ENCODE assay signal across 1 cellular context in genomic region chr17:17476865-17477467, GRCh38.
TF ChIP-seq lines count a peak whose summit lies in the region.

A gene with protein sequence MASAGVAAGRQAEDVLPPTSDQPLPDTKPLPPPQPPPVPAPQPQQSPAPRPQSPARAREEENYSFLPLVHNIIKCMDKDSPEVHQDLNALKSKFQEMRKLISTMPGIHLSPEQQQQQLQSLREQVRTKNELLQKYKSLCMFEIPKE (plus strand): TSS chr17:17477000. CDS start chr17:17477042, 42 bp downstream.

TF ChIP-seq in K562, 482 proteins besides CTCF, POLR2A, EP300 and RAD21 (continued from another document and continues in another):
- TF ChIP-seq, protein P1, sequence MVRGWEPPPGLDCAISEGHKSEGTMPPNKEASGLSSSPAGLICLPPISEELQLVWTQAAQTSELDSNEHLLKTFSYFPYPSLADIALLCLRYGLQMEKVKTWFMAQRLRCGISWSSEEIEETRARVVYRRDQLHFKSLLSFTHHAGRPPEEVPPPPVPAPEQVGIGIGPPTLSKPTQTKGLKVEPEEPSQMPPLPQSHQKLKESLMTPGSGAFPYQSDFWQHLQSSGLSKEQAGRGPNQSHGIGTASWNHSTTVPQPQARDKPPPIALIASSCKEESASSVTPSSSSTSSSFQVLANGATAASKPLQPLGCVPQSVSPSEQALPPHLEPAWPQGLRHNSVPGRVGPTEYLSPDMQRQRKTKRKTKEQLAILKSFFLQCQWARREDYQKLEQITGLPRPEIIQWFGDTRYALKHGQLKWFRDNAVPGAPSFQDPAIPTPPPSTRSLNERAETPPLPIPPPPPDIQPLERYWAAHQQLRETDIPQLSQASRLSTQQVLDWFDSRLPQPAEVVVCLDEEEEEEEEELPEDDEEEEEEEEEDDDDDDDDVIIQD (CRISPR knock-in tag; IDR thresholded peaks at IDR 0.05) = no peak
- TF ChIP-seq PHF21A (IDR thresholded peaks at IDR 0.05; ENCODE audit: borderline replicate concordance, low read depth) (no peak), PREB (CRISPR knock-in tag; IDR thresholded peaks at IDR 0.05) (no peak), DMBX1 (CRISPR knock-in tag; IDR thresholded peaks at IDR 0.05; ENCODE audit: borderline replicate concordance) (no peak), CREBBP (IDR thresholded peaks at IDR 0.05; ENCODE audit: low read depth, low read length) (no peak), KDM5B (IDR thresholded peaks at IDR 0.05; ENCODE audit: insufficient replicate concordance, low read depth, low read length) (peak; percentile 66), MED1 (CRISPR knock-in tag; IDR thresholded peaks at IDR 0.05; ENCODE audit: borderline replicate concordance) (no peak), SNIP1 (IDR thresholded peaks at IDR 0.05; ENCODE audit: low read depth) (no peak), MBD2 (IDR thresholded peaks at IDR 0.05; ENCODE audit: borderline replicate concordance, low read depth) (peak; percentile 70; the same call in 1 of the 2 replicates), KAT7 (CRISPR knock-in tag; IDR thresholded peaks at IDR 0.05; ENCODE audit: borderline replicate concordance) (no peak), ZNF121 (CRISPR knock-in tag; conservative IDR thresholded peaks at IDR 0.05) (no peak), SMARCA4 (IDR thresholded peaks at IDR 0.05) (no peak), HDAC1 (IDR thresholded peaks at IDR 0.05) (peak in 1 of 2 experiments; percentile 81; a peak in 2 of 4 replicates), TSC22D4 (tag; IDR thresholded peaks at IDR 0.05) (no peak), PHF8 (IDR thresholded peaks at IDR 0.05; ENCODE audit: borderline replicate concordance, low read length) (peak; percentile 92; the same call in 1 of the 2 replicates), BMI1 (IDR thresholded peaks at IDR 0.05; ENCODE audit: low read length) (peak; percentile 48; the same call in 1 of the 2 replicates), CREB1 (IDR thresholded peaks at IDR 0.05) (peak; percentile 97), CREB1 (CRISPR knock-in tag; IDR thresholded peaks at IDR 0.05) (peak; percentile 98), MYC (IDR thresholded peaks at IDR 0.05; ENCODE audit: low read depth, low read length) (peak; percentile 66), MYC (CRISPR knock-in tag; IDR thresholded peaks at IDR 0.05; ENCODE audit: borderline replicate concordance, low read depth) (no peak), VEZF1 (CRISPR knock-in tag; IDR thresholded peaks at IDR 0.05) (peak; percentile 95), CBX5 (IDR thresholded peaks at IDR 0.05; ENCODE audit: borderline replicate concordance, low read depth) (no peak), HCFC1 (IDR thresholded peaks at IDR 0.05; ENCODE audit: low read depth, low read length) (peak; percentile 83), NFIC (IDR thresholded peaks at IDR 0.05) (peak; percentile 29; the same call in 1 of the 2 replicates), NRF1 (conservative IDR thresholded peaks at IDR 0.05 in 1 of 2, IDR thresholded peaks at IDR 0.05 in 1 of 2) (peak; percentile 88 to 90), HINFP (tag; conservative IDR thresholded peaks at IDR 0.05; ENCODE audit: low read depth) (no peak), NFXL1 (CRISPR knock-in tag; IDR thresholded peaks at IDR 0.05) (no peak), DIDO1 (tag; IDR thresholded peaks at IDR 0.05; ENCODE audit: low read depth) (0 out of 2 replicates have a peak, but pooled peaks have one; percentile 41), SUPT5H (IDR thresholded peaks at IDR 0.05) (peak; percentile 74), MAZ (CRISPR knock-in tag; conservative IDR thresholded peaks at IDR 0.05 in 1 of 2, IDR thresholded peaks at IDR 0.05 in 1 of 2) (peak; percentile 93 to 97), RB1 (IDR thresholded peaks at IDR 0.05; ENCODE audit: low read depth) (peak; percentile 91), ZNF707 (CRISPR knock-in tag; conservative IDR thresholded peaks at IDR 0.05) (no peak), ARID1B (IDR thresholded peaks at IDR 0.05) (no peak), GABPB2 (CRISPR knock-in tag; conservative IDR thresholded peaks at IDR 0.05) (no peak), FOXP4 (CRISPR knock-in tag; IDR thresholded peaks at IDR 0.05; ENCODE audit: borderline replicate concordance) (no peak), HDAC3 (IDR thresholded peaks at IDR 0.05; ENCODE audit: borderline replicate concordance, partially characterized antibody) (no peak)
- TF ChIP-seq, protein P2, sequence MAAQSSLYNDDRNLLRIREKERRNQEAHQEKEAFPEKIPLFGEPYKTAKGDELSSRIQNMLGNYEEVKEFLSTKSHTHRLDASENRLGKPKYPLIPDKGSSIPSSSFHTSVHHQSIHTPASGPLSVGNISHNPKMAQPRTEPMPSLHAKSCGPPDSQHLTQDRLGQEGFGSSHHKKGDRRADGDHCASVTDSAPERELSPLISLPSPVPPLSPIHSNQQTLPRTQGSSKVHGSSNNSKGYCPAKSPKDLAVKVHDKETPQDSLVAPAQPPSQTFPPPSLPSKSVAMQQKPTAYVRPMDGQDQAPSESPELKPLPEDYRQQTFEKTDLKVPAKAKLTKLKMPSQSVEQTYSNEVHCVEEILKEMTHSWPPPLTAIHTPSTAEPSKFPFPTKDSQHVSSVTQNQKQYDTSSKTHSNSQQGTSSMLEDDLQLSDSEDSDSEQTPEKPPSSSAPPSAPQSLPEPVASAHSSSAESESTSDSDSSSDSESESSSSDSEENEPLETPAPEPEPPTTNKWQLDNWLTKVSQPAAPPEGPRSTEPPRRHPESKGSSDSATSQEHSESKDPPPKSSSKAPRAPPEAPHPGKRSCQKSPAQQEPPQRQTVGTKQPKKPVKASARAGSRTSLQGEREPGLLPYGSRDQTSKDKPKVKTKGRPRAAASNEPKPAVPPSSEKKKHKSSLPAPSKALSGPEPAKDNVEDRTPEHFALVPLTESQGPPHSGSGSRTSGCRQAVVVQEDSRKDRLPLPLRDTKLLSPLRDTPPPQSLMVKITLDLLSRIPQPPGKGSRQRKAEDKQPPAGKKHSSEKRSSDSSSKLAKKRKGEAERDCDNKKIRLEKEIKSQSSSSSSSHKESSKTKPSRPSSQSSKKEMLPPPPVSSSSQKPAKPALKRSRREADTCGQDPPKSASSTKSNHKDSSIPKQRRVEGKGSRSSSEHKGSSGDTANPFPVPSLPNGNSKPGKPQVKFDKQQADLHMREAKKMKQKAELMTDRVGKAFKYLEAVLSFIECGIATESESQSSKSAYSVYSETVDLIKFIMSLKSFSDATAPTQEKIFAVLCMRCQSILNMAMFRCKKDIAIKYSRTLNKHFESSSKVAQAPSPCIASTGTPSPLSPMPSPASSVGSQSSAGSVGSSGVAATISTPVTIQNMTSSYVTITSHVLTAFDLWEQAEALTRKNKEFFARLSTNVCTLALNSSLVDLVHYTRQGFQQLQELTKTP (IDR thresholded peaks at IDR 0.05; ENCODE audit: low read depth in 1 of 2, partially characterized antibody in 2 of 2) = no peak
- TF ChIP-seq, protein P3, sequence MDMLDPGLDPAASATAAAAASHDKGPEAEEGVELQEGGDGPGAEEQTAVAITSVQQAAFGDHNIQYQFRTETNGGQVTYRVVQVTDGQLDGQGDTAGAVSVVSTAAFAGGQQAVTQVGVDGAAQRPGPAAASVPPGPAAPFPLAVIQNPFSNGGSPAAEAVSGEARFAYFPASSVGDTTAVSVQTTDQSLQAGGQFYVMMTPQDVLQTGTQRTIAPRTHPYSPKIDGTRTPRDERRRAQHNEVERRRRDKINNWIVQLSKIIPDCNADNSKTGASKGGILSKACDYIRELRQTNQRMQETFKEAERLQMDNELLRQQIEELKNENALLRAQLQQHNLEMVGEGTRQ (CRISPR knock-in tag; IDR thresholded peaks at IDR 0.05) = no peak
- TF ChIP-seq, protein P4, sequence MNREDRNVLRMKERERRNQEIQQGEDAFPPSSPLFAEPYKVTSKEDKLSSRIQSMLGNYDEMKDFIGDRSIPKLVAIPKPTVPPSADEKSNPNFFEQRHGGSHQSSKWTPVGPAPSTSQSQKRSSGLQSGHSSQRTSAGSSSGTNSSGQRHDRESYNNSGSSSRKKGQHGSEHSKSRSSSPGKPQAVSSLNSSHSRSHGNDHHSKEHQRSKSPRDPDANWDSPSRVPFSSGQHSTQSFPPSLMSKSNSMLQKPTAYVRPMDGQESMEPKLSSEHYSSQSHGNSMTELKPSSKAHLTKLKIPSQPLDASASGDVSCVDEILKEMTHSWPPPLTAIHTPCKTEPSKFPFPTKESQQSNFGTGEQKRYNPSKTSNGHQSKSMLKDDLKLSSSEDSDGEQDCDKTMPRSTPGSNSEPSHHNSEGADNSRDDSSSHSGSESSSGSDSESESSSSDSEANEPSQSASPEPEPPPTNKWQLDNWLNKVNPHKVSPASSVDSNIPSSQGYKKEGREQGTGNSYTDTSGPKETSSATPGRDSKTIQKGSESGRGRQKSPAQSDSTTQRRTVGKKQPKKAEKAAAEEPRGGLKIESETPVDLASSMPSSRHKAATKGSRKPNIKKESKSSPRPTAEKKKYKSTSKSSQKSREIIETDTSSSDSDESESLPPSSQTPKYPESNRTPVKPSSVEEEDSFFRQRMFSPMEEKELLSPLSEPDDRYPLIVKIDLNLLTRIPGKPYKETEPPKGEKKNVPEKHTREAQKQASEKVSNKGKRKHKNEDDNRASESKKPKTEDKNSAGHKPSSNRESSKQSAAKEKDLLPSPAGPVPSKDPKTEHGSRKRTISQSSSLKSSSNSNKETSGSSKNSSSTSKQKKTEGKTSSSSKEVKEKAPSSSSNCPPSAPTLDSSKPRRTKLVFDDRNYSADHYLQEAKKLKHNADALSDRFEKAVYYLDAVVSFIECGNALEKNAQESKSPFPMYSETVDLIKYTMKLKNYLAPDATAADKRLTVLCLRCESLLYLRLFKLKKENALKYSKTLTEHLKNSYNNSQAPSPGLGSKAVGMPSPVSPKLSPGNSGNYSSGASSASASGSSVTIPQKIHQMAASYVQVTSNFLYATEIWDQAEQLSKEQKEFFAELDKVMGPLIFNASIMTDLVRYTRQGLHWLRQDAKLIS (CRISPR knock-in tag; IDR thresholded peaks at IDR 0.05) = no peak
- TF ChIP-seq, protein P5, sequence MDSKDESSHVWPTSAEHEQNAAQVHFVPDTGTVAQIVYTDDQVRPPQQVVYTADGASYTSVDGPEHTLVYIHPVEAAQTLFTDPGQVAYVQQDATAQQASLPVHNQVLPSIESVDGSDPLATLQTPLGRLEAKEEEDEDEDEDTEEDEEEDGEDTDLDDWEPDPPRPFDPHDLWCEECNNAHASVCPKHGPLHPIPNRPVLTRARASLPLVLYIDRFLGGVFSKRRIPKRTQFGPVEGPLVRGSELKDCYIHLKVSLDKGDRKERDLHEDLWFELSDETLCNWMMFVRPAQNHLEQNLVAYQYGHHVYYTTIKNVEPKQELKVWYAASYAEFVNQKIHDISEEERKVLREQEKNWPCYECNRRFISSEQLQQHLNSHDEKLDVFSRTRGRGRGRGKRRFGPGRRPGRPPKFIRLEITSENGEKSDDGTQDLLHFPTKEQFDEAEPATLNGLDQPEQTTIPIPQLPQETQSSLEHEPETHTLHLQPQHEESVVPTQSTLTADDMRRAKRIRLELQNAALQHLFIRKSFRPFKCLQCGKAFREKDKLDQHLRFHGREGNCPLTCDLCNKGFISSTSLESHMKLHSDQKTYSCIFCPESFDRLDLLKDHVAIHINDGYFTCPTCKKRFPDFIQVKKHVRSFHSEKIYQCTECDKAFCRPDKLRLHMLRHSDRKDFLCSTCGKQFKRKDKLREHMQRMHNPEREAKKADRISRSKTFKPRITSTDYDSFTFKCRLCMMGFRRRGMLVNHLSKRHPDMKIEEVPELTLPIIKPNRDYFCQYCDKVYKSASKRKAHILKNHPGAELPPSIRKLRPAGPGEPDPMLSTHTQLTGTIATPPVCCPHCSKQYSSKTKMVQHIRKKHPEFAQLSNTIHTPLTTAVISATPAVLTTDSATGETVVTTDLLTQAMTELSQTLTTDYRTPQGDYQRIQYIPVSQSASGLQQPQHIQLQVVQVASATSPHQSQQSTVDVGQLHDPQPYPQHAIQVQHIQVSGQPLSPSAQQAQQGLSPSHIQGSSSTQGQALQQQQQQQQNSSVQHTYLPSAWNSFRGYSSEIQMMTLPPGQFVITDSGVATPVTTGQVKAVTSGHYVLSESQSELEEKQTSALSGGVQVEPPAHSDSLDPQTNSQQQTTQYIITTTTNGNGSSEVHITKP (IDR thresholded peaks at IDR 0.05; ENCODE audit: partially characterized antibody) = no peak
